Comparison of ENCODE assay signal across 1 cellular context in genomic region chr7:5383314-5384098, GRCh38.
TF ChIP-seq lines count a peak whose summit lies in the region.

No MANE protein-coding gene starts in this region.

TF ChIP-seq in IMR-90, 13 proteins besides CTCF, POLR2A, EP300 and RAD21:
- TF ChIP-seq FOS (IDR thresholded peaks at IDR 0.05; ENCODE audit: low read depth, low read length) = no peak
- no peak for TF ChIP-seq USF2 (IDR thresholded peaks at IDR 0.05; ENCODE audit: low read depth, low read length)
- TF ChIP-seq RFX5 (IDR thresholded peaks at IDR 0.05; ENCODE audit: low read depth, low read length) = no peak
- no peak for TF ChIP-seq MXI1 (IDR thresholded peaks at IDR 0.05; ENCODE audit: borderline replicate concordance, low read depth, low read length)
- no peak for TF ChIP-seq SMC3 (IDR thresholded peaks at IDR 0.05; ENCODE audit: low read depth, low read length)
- no peak for TF ChIP-seq CEBPB (IDR thresholded peaks at IDR 0.05; ENCODE audit: low read depth, low read length)
